25 cellular contexts compared by ENCODE assay signal in the genomic region with DNA sequence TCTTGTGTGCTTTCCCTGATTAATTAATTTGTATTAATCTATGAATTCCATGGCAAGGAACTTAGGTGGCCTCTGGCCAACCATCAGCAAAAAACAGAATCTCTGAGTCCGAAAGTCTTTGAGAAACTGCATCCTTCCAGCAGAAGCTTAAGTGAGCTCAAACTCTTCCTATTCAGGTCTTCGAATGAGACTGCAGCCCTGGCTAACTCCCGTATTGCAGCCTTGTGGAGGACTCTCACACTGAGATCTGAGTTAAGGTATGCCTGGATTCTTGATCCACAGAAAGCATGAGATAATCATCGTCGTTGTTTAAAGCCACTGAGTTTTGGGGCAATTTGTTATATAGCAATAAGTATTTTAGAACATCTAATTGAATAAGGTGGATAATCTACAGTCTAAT.
"Had no signal": no experiment of that assay in that cellular context is flagged by ENCODE, and none has a peak within 500 bp of the region (broad histone marks: within the 10 kb centered on the region; RNA-seq: fewer than 3 reads in every experiment).

No MANE protein-coding gene starts in this region.

- H3K27me3 Mint-ChIP-seq: activated CD4-positive, alpha-beta memory T cell treated with anti-CD3 and anti-CD28 coated beads, Interleukin-2, amount 10 ng/mL, durations not matched to agents 7 days and 5 days; activated naive CD8-positive, alpha-beta T cell; activated T-helper 17 cell treated with anti-CD3 and anti-CD28 coated beads, Interleukin-2, amount 50 U/mL, for 72 hours; T-helper 17 cell had no signal

- H3K36me3 Mint-ChIP-seq: activated naive CD8-positive, alpha-beta T cell had no signal

- FAIRE-seq: K562, RCC 7860, TTC549 had no signal

- H3K4me3 Mint-ChIP-seq: activated CD4-positive, alpha-beta memory T cell treated with anti-CD3 and anti-CD28 coated beads, Interleukin-2, amount 10 ng/mL, durations not matched to agents 7 days and 5 days; activated naive CD4-positive, alpha-beta T cell treated with anti-CD3 and anti-CD28 coated beads for 36 hours; activated naive CD8-positive, alpha-beta T cell; activated T-helper 17 cell treated with anti-CD3 and anti-CD28 coated beads, Interleukin-2, amount 50 U/mL, for 72 hours; T-helper 17 cell had no signal

- DNase-seq: activated CD4-positive, alpha-beta memory T cell treated with anti-CD3 and anti-CD28 coated beads, Interleukin-2, amount 10 ng/mL, durations not matched to agents 7 days and 5 days; activated CD4-positive, alpha-beta T cell treated with anti-CD3 and anti-CD28 coated beads, Interleukin-2, amount 50 U/mL, for 1 hour; activated CD4-positive, CD25-positive, alpha-beta regulatory T cell; activated gamma-delta T cell; activated naive CD4-positive, alpha-beta T cell treated with anti-CD3 and anti-CD28 coated beads for 36 hours; activated T-cell treated with anti-CD3 and anti-CD28 coated beads for 4 hours; activated T-cell treated with anti-CD3 and anti-CD28 coated beads, Interleukin-2, amount 50 U/mL, for 48 hours; cerebellar nuclear complex; Kasumi-1; NCI-H1105 treated with DMSO at 0.1 percent for 48 hours; NCI-H1436 treated with DMSO at 0.1 percent for 48 hours; NCI-H187 treated with DMSO at 0.1 percent for 48 hours; NCI-H2107; NCI-H2171 treated with DMSO at 0.1 percent for 48 hours; NCI-H226; NCI-H526; NK-92 treated with Interleukin-12 subunit alpha and Interleukin-12 subunit beta, amount 100 ng/mL, for 24 hours; SHP77 treated with DMSO at 0.1 percent for 48 hours; T-helper 17 cell; T-helper 9 cell had no signal

- H3K4me1 Mint-ChIP-seq: activated CD4-positive, alpha-beta memory T cell treated with anti-CD3 and anti-CD28 coated beads, Interleukin-2, amount 10 ng/mL, durations not matched to agents 7 days and 5 days; activated T-helper 17 cell treated with anti-CD3 and anti-CD28 coated beads, Interleukin-2, amount 50 U/mL, for 72 hours; T-helper 17 cell had no signal

- H3K27ac Mint-ChIP-seq: activated CD4-positive, alpha-beta memory T cell treated with anti-CD3 and anti-CD28 coated beads, Interleukin-2, amount 10 ng/mL, durations not matched to agents 7 days and 5 days; activated naive CD4-positive, alpha-beta T cell treated with anti-CD3 and anti-CD28 coated beads for 36 hours; activated naive CD8-positive, alpha-beta T cell; activated T-helper 17 cell treated with anti-CD3 and anti-CD28 coated beads, Interleukin-2, amount 50 U/mL, for 72 hours; T-helper 17 cell had no signal

- H3K4me3 ChIP-seq: K562 had no signal
